Comparison of ENCODE assay signal across 11 cellular contexts in the genomic region with DNA sequence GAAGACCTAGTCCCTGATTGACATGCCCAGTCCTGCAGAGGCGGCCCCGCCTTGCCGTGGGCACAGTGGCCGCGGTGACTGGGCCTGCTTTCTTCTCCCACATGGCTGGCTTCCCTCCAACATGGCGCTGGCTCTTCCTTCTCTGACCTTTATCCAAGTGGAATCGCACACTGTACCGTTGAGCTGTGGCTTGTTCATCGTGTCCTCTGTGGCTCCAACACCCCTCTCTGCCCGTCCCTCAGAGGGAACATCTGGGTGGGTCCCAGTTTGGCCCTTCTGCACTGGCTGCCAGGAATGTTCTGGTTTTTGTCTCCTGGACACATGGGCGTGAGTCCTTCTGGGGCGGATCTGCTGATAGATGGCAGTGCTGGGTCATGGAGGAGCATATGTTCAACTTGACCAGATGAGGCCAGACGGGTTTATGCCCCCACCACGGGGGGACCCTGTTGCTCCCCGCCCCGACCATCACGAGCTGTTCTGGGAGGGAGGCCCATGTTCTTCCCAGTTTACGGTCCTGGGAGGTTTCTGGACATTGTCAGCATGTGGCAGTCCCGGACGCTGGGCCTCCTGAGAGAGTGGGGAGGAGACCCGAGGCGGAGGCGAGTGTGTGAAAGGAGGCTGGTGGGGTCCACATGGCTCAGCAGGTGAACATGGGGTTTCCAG.
DNase-seq lines count a peak whose midpoint lies in the region; TF ChIP-seq lines count a peak whose summit lies in the region.
"Had no signal": no experiment of that assay in that cellular context is flagged by ENCODE, and none has a peak within 500 bp of the region (broad histone marks: within the 10 kb centered on the region; RNA-seq: fewer than 3 reads in every experiment).

No MANE protein-coding gene starts in this region.

- no peak overlapping the region for H3K4me3 Mint-ChIP-seq in T-helper 2 cell treated with Interferon-gamma antibody and Interleukin-4, amounts not matched to agents 5 μg/mL and 100 μg/mL, for 36 hours
- H3K4me3 Mint-ChIP-seq in CD8-positive, alpha-beta memory T cell = no peak overlapping the region

- DNase-seq in BE2C (peak; percentile 36), RPMI7951 (ENCODE audit: low read depth) (peak; percentile 42), fibroblast of mammary gland (ENCODE audit: low read depth) (peak; percentile 49), myocyte (ENCODE audit: low read depth) (peak; percentile 81), activated T-cell treated with anti-CD3 and anti-CD28 coated beads for 4 hours (no peak), islet precursor cell (no peak)
- DNase-seq in T-helper 2 cell treated with Interferon-gamma antibody and Interleukin-4, amounts not matched to agents 5 μg/mL and 100 μg/mL, for 36 hours (ENCODE audit: low spot score) = no peak
- DNase-seq in CD8-positive, alpha-beta memory T cell = no peak
- DNase-seq: NCI-H146 had no signal

- no peaks in the 10 kb centered on the region for H3K9me3 ChIP-seq in BE2C
- H3K9me3 ChIP-seq in CD8-positive, alpha-beta memory T cell (ENCODE audit: low read length) = no peaks in the 10 kb centered on the region
- H3K9me3 ChIP-seq: BLaER1 treated with 17β-estradiol and CSF1 and Interleukin-3, amounts not matched to agents 10 nM and 100 nM had no signal

- H3K27ac ChIP-seq in CD8-positive, alpha-beta memory T cell (ENCODE audit: low read depth, low read length) = no peak overlapping the region

- no peaks in the 10 kb centered on the region for H3K36me3 ChIP-seq in BE2C
- H3K36me3 ChIP-seq in CD8-positive, alpha-beta memory T cell (ENCODE audit: insufficient read depth, low read length) = no peaks in the 10 kb centered on the region
- H3K36me3 ChIP-seq: BLaER1 treated with 17β-estradiol and CSF1 and Interleukin-3, amounts not matched to agents 10 nM and 100 nM had no signal

- H3K4me1 ChIP-seq in BE2C = peaks cover 8% of the 10 kb centered on the region
- no peaks in the 10 kb centered on the region for H3K4me1 ChIP-seq in CD8-positive, alpha-beta memory T cell (ENCODE audit: insufficient read depth, low read length)

- H3K9me3 Mint-ChIP-seq in T-helper 2 cell treated with Interferon-gamma antibody and Interleukin-4, amounts not matched to agents 5 μg/mL and 100 μg/mL, for 36 hours = no peaks in the 10 kb centered on the region
- no peaks in the 10 kb centered on the region for H3K9me3 Mint-ChIP-seq in CD8-positive, alpha-beta memory T cell

- CTCF ChIA-PET in CD8-positive, alpha-beta memory T cell (lab: Charles Lee) = interaction anchor here (0.9 kb wide), 1 partner anchor 12 kb away, joined by 3 read pairs; no protein-coding TSS in a partner anchor

- peaks cover 2% of the 10 kb centered on the region for H3K27me3 Mint-ChIP-seq in T-helper 2 cell treated with Interferon-gamma antibody and Interleukin-4, amounts not matched to agents 5 μg/mL and 100 μg/mL, for 36 hours (ENCODE audit: low read depth)
- H3K27me3 Mint-ChIP-seq in CD8-positive, alpha-beta memory T cell = no peaks in the 10 kb centered on the region

- no peaks in the 10 kb centered on the region for H3K36me3 Mint-ChIP-seq in T-helper 2 cell treated with Interferon-gamma antibody and Interleukin-4, amounts not matched to agents 5 μg/mL and 100 μg/mL, for 36 hours (ENCODE audit: low read depth)
- H3K36me3 Mint-ChIP-seq in CD8-positive, alpha-beta memory T cell = peaks cover 0 to 3% (median 2%) of the 10 kb centered on the region in 3 donors

- H3K27ac Mint-ChIP-seq in T-helper 2 cell treated with Interferon-gamma antibody and Interleukin-4, amounts not matched to agents 5 μg/mL and 100 μg/mL, for 36 hours = no peak overlapping the region
- peak overlapping the region in 1 of 8 donors; percentile 15 for H3K27ac Mint-ChIP-seq in CD8-positive, alpha-beta memory T cell

- peaks cover under 1% of the 10 kb centered on the region for H3K4me1 Mint-ChIP-seq in T-helper 2 cell treated with Interferon-gamma antibody and Interleukin-4, amounts not matched to agents 5 μg/mL and 100 μg/mL, for 36 hours (ENCODE audit: low read depth)
- peaks cover under 1 to 1% (median under 1%) of the 10 kb centered on the region in 3 donors for H3K4me1 Mint-ChIP-seq in CD8-positive, alpha-beta memory T cell

- TF ChIP-seq CTCF in BE2C (IDR thresholded peaks at IDR 0.05; ENCODE audit: low read depth, low read length) (no peak), fibroblast of mammary gland (conservative IDR thresholded peaks at IDR 0.05; ENCODE audit: control insufficient read depth, insufficient read depth, low read depth, low read length) (no peak)

- no peaks in the 10 kb centered on the region for H3K27me3 ChIP-seq in BE2C
- H3K27me3 ChIP-seq in CD8-positive, alpha-beta memory T cell (ENCODE audit: insufficient read depth, low read length, poor library complexity, severe bottlenecking) = no peaks in the 10 kb centered on the region

- POLR2A ChIA-PET in CD8-positive, alpha-beta memory T cell (lab: Charles Lee) = no interaction called here

- H3K4me3 ChIP-seq in BE2C (ENCODE audit: low read depth, low read length) (no peak overlapping the region), fibroblast of mammary gland (ENCODE audit: control insufficient read depth, low read depth, low read length) (no peak overlapping the region)
- no peak overlapping the region for H3K4me3 ChIP-seq in CD8-positive, alpha-beta memory T cell (ENCODE audit: low read length)
- H3K4me3 ChIP-seq: BLaER1 treated with 17β-estradiol and CSF1 and Interleukin-3, amounts not matched to agents 10 nM and 100 nM; GM12878 had no signal

Comparison
In these comparisons a context has a peak if more than half of its experiments do, and no peak if none do; other contexts are left out.
1. DNase-seq: peak in BE2C (single experiment), RPMI7951 (single experiment), fibroblast of mammary gland (single experiment) and myocyte (single experiment); none in activated T-cell treated with anti-CD3 and anti-CD28 coated beads for 4 hours (single experiment), T-helper 2 cell treated with Interferon-gamma antibody and Interleukin-4, amounts not matched to agents 5 μg/mL and 100 μg/mL, for 36 hours (single experiment), CD8-positive, alpha-beta memory T cell (0 of 5) and islet precursor cell (single experiment).